ENCODE assay signal across 1 cellular context in genomic region chr17:44378171-44378705, GRCh38.
TF ChIP-seq lines count a peak whose summit lies in the region.

No MANE protein-coding gene starts in this region.

TF ChIP-seq in H1, 55 proteins besides CTCF, POLR2A, EP300 and RAD21:
- TF ChIP-seq JUN (IDR thresholded peaks at IDR 0.05; ENCODE audit: low read depth, low read length) (no peak), CBX5 (IDR thresholded peaks at IDR 0.05; ENCODE audit: low read depth, low read length) (no peak), CHD2 (IDR thresholded peaks at IDR 0.05; ENCODE audit: low read length) (no peak), NRF1 (IDR thresholded peaks at IDR 0.05; ENCODE audit: low read depth, low read length) (no peak), HDAC2 (IDR thresholded peaks at IDR 0.05; ENCODE audit: borderline replicate concordance in 1 of 2, low read depth in 2 of 2, low read length in 2 of 2) (no peak)
- TF ChIP-seq, protein P1, sequence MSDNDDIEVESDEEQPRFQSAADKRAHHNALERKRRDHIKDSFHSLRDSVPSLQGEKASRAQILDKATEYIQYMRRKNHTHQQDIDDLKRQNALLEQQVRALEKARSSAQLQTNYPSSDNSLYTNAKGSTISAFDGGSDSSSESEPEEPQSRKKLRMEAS (IDR thresholded peaks at IDR 0.05), result no peak
